ENCODE assay signal across 8 cellular contexts in genomic region chrX:108020631-108021030, GRCh38. TPM values are rescaled to one million over a fixed set of nuclear protein-coding genes. Genes with fewer than 3 reads are reported as not detected.
DNase-seq lines count a peak whose midpoint lies in the region; ATAC-seq and TF ChIP-seq lines count a peak whose summit lies in the region.

No MANE protein-coding gene starts in this region.

- no peak overlapping the region for H3K27ac ChIP-seq in 22Rv1
- H3K27ac ChIP-seq in colonic mucosa, result no peak overlapping the region

- no peaks in the 10 kb centered on the region for H3K27me3 ChIP-seq in colonic mucosa

- ATAC-seq in HG03095 (IDR thresholded peaks at IDR 0.05; ENCODE audit: unreplicated experiment), result no peak

- H3K4me3 ChIP-seq in colonic mucosa (no peak overlapping the region), retinal pigment epithelial cell (ENCODE audit: low read length) (no peak overlapping the region)

- H3K36me3 ChIP-seq in colonic mucosa, result no peaks in the 10 kb centered on the region

- TF ChIP-seq CTCF in 22Rv1 (IDR thresholded peaks at IDR 0.05) (peak; percentile 67), GM10248 (IDR thresholded peaks at IDR 0.05; ENCODE audit: control extremely low read depth, extremely low read depth, low read depth, missing control alignments) (peak; percentile 47), colonic mucosa (IDR thresholded peaks at IDR 0.05) (peak; percentile 31), retinal pigment epithelial cell (conservative IDR thresholded peaks at IDR 0.05; ENCODE audit: low read depth, low read length) (peak; percentile 55)

- H3K4me1 ChIP-seq in colonic mucosa, result no peaks in the 10 kb centered on the region

- H3K9me3 ChIP-seq in colonic mucosa, result no peaks in the 10 kb centered on the region

- H3K9ac ChIP-seq in colonic mucosa (ENCODE audit: low read depth in 2 of 2, low read length in 2 of 2), result no peak overlapping the region

- DNase-seq in GM10248 (ENCODE audit: extremely low spot score) (peak; percentile 8), NCI-H460 (ENCODE audit: extremely low read depth, low read depth) (peak; percentile 34), colonic mucosa (no peak), retinal pigment epithelial cell (ENCODE audit: low read depth) (no peak), cortex of kidney (lab: John Stamatoyannopoulos, UW) (no peak), NCI-H2196 (lab: John Stamatoyannopoulos, UW; ENCODE audit: unreplicated experiment) (no peak)

- CTCF ChIA-PET in GM10248 (lab: Yijun Ruan, JAX), result interaction anchor here (0.8 to 4.2 kb wide), 19 partner anchors 9 to 203 kb away, joined by 3 to 26 read pairs (median 4); partner anchors contain the start of genes PSMD10 and VSIG1

- POLR2A ChIA-PET in GM10248 (lab: Yijun Ruan, JAX), result no interaction called here

- intact Hi-C loops in colonic mucosa (cut with DNase I), result no loop called here

RNA-seq across cellular contexts. Expression of gene VSIG1, which starts 24.2 kb away (rescaled TPM):
- not detected in 2 replicates for total RNA-seq in NCI-H460 (2014; rRNA removed; shearing (Covaris generic))
- not detected in 2 replicates for polyA plus RNA-seq in NCI-H460 (2014; cell fraction: nucleus; rRNA removed)
- total RNA-seq in colonic mucosa, result under 1 TPM; 0.16 to 0.62 TPM

RNA-seq across cellular contexts. Expression of gene TEX13B, which starts 38.5 kb away (rescaled TPM):
- not detected in 2 replicates for total RNA-seq in NCI-H460 (2014; rRNA removed; shearing (Covaris generic))
- polyA plus RNA-seq in NCI-H460 (2014; cell fraction: nucleus; rRNA removed), result not detected in 2 replicates
- not detected for total RNA-seq in colonic mucosa

Comparison
In these comparisons a context has a peak if more than half of its experiments do, and no peak if none do; other contexts are left out.
1. DNase-seq: peak in GM10248 (single experiment) and NCI-H460 (single experiment); none in colonic mucosa (single experiment), retinal pigment epithelial cell (single experiment), cortex of kidney (single experiment) and NCI-H2196 (single experiment).
2. Peak in every context shown above with its lines, with median percentiles within 50 percentile points of each other: CTCF ChIP-seq.